Comparison of ENCODE assay signal across 1 cellular context in genomic region chr2:11863513-11864328, GRCh38.
TF ChIP-seq lines count a peak whose summit lies in the region.

No MANE protein-coding gene starts in this region.

TF ChIP-seq in HepG2, 621 proteins besides CTCF, POLR2A, EP300 and RAD21 (continued from another document and continues in another):
- peak; percentile 15; the same call in 1 of the 2 replicates for TF ChIP-seq HDAC2 (CRISPR knock-in tag; IDR thresholded peaks at IDR 0.05)
- peak; percentile 61; the same call in 1 of the 2 replicates for TF ChIP-seq SALL1 (CRISPR knock-in tag; IDR thresholded peaks at IDR 0.05)
- no peak for TF ChIP-seq ZNF891 (CRISPR knock-in tag; IDR thresholded peaks at IDR 0.05)
- TF ChIP-seq GATAD2A (CRISPR knock-in tag; IDR thresholded peaks at IDR 0.05): peak; percentile 51; the same call in 1 of the 2 replicates
- no peak for TF ChIP-seq E2F2 (CRISPR knock-in tag; IDR thresholded peaks at IDR 0.05; ENCODE audit: borderline replicate concordance)
- no peak for TF ChIP-seq STAT6 (CRISPR knock-in tag; IDR thresholded peaks at IDR 0.05; ENCODE audit: borderline replicate concordance)
- no peak for TF ChIP-seq TERF1 (CRISPR knock-in tag; IDR thresholded peaks at IDR 0.05)
- TF ChIP-seq ARID2 (CRISPR knock-in tag; IDR thresholded peaks at IDR 0.05; ENCODE audit: borderline replicate concordance): no peak
- 0 out of 2 replicates have a peak, but pooled peaks have one; percentile 68 for TF ChIP-seq ZNF83 (CRISPR knock-in tag; IDR thresholded peaks at IDR 0.05; ENCODE audit: borderline replicate concordance)
- TF ChIP-seq IKZF1 (IDR thresholded peaks at IDR 0.05): no peak
- peak; percentile 45; the same call in 1 of the 2 replicates for TF ChIP-seq GATAD1 (CRISPR knock-in tag; IDR thresholded peaks at IDR 0.05)
- TF ChIP-seq ZNF710 (CRISPR knock-in tag; IDR thresholded peaks at IDR 0.05; ENCODE audit: borderline replicate concordance): peak; percentile 38; the same call in 1 of the 2 replicates
- TF ChIP-seq NFIC (IDR thresholded peaks at IDR 0.05; ENCODE audit: low read length): no peak
- no peak for TF ChIP-seq ARNT2 (CRISPR knock-in tag; IDR thresholded peaks at IDR 0.05; ENCODE audit: low read depth)
- no peak for TF ChIP-seq NFAT5 (CRISPR knock-in tag; IDR thresholded peaks at IDR 0.05)
- no peak for TF ChIP-seq SIN3B (IDR thresholded peaks at IDR 0.05; ENCODE audit: low read length)
- peak; percentile 74; the same call in 1 of the 2 replicates for TF ChIP-seq HNF1B (CRISPR knock-in tag; IDR thresholded peaks at IDR 0.05)
- no peak for TF ChIP-seq ZNF574 (CRISPR knock-in tag; IDR thresholded peaks at IDR 0.05)
- peak; percentile 57; the same call in 1 of the 2 replicates for TF ChIP-seq CBX5 (CRISPR knock-in tag; IDR thresholded peaks at IDR 0.05; ENCODE audit: borderline replicate concordance)
- TF ChIP-seq ZSCAN21 (CRISPR knock-in tag; IDR thresholded peaks at IDR 0.05; ENCODE audit: borderline replicate concordance): peak; percentile 16; the same call in 1 of the 2 replicates
- TF ChIP-seq POGZ (CRISPR knock-in tag; IDR thresholded peaks at IDR 0.05): peak; percentile 57; the same call in 1 of the 2 replicates
- no peak for TF ChIP-seq ZNF598 (CRISPR knock-in tag; IDR thresholded peaks at IDR 0.05; ENCODE audit: borderline replicate concordance)
- TF ChIP-seq SCMH1 (CRISPR knock-in tag; IDR thresholded peaks at IDR 0.05; ENCODE audit: borderline replicate concordance): no peak
- TF ChIP-seq ELF3 (CRISPR knock-in tag; IDR thresholded peaks at IDR 0.05): peak; percentile 65
- no peak for TF ChIP-seq YEATS4 (CRISPR knock-in tag; IDR thresholded peaks at IDR 0.05; ENCODE audit: borderline replicate concordance)
- 0 out of 2 replicates have a peak, but pooled peaks have one; percentile 13 for TF ChIP-seq MED1 (CRISPR knock-in tag; IDR thresholded peaks at IDR 0.05)
- 0 out of 2 replicates have a peak, but pooled peaks have one; percentile 39 for TF ChIP-seq POGK (CRISPR knock-in tag; conservative IDR thresholded peaks at IDR 0.05)
- TF ChIP-seq CHCHD3 (CRISPR knock-in tag; IDR thresholded peaks at IDR 0.05): no peak
- TF ChIP-seq ZNF550 (CRISPR knock-in tag; IDR thresholded peaks at IDR 0.05; ENCODE audit: borderline replicate concordance): no peak
- TF ChIP-seq SMC3 (IDR thresholded peaks at IDR 0.05; ENCODE audit: low read length): peak; percentile 85
- no peak for TF ChIP-seq ZNF383 (CRISPR knock-in tag; IDR thresholded peaks at IDR 0.05; ENCODE audit: borderline replicate concordance)
- peak; percentile 82; the same call in 1 of the 2 replicates for TF ChIP-seq ZNF512 (CRISPR knock-in tag; IDR thresholded peaks at IDR 0.05)
